In genomic region chr13:59391696-59392095, GRCh38 we compare ENCODE assay signal across 8 cellular contexts.
DNase-seq lines count a peak whose midpoint lies in the region; ATAC-seq and TF ChIP-seq lines count a peak whose summit lies in the region.

No MANE protein-coding gene starts in this region.

- H3K9me3 ChIP-seq in NT2/D1 (ENCODE audit: insufficient read depth, low read length) (no peaks in the 10 kb centered on the region), parathyroid adenoma (ENCODE audit: control insufficient read depth, low read length) (no peaks in the 10 kb centered on the region)

- H3K79me2 ChIP-seq in parathyroid adenoma = no peaks in the 10 kb centered on the region

- H3K4me1 ChIP-seq in NT2/D1 (ENCODE audit: insufficient read depth, insufficient read length) (no peaks in the 10 kb centered on the region), parathyroid adenoma (no peaks in the 10 kb centered on the region)

- H3K36me3 ChIP-seq in NT2/D1 (ENCODE audit: insufficient read depth, insufficient read length, low read length) = no peaks in the 10 kb centered on the region
- no peaks in the 10 kb centered on the region for H3K36me3 ChIP-seq in parathyroid adenoma (ENCODE audit: control insufficient read depth, insufficient read depth, low read length)

- DNase-seq in GDM1 (lab: John Stamatoyannopoulos, UW) = peak; percentile 77
- peak; percentile 84 for DNase-seq in HT-29 (ENCODE audit: low spot score)
- DNase-seq in NT2/D1 (ENCODE audit: low read depth, low spot score) = peak; percentile 40
- DNase-seq in activated T-helper 1 cell treated with anti-CD3 and anti-CD28 coated beads, Interleukin-12 subunit alpha, Interleukin-12 subunit beta, Interleukin-2, Interleukin-4 antibody, amounts not matched to agents 30 ng/mL and 10 ng/mL and 1 ng/mL, durations not matched to agents 14 hours and 24 hours and 36 hours (ENCODE audit: low spot score) = peak; percentile 49
- peak; percentile 29 to 72 for DNase-seq in foreskin fibroblast
- no peak for DNase-seq in GOT3 (lab: John Stamatoyannopoulos, UW)

- TF ChIP-seq CTCF in foreskin fibroblast (IDR thresholded peaks at IDR 0.05; ENCODE audit: low read depth, low read length) (peak; percentile 96), parathyroid adenoma (IDR thresholded peaks at IDR 0.05) (peak; percentile 76)

- H3K27ac ChIP-seq in parathyroid adenoma = peak overlapping the region; percentile 3

- H3K9me3 Mint-ChIP-seq in activated T-helper 1 cell treated with anti-CD3 and anti-CD28 coated beads, Interleukin-12 subunit alpha, Interleukin-12 subunit beta, Interleukin-2, Interleukin-4 antibody, amounts not matched to agents 30 ng/mL and 10 ng/mL and 1 ng/mL, durations not matched to agents 14 hours and 24 hours and 36 hours = no peaks in the 10 kb centered on the region

- peak overlapping the region; percentile 16 for H2AFZ ChIP-seq in parathyroid adenoma

- no peak overlapping the region for H3K4me3 Mint-ChIP-seq in activated T-helper 1 cell treated with anti-CD3 and anti-CD28 coated beads, Interleukin-12 subunit alpha, Interleukin-12 subunit beta, Interleukin-2, Interleukin-4 antibody, amounts not matched to agents 30 ng/mL and 10 ng/mL and 1 ng/mL, durations not matched to agents 14 hours and 24 hours and 36 hours

- no peak overlapping the region for H3K4me3 ChIP-seq in NT2/D1 (ENCODE audit: insufficient read length, low read depth)
- H3K4me3 ChIP-seq in foreskin fibroblast (ENCODE audit: low read depth in 1 of 2, low read length in 2 of 2) = no peak overlapping the region
- no peak overlapping the region for H3K4me3 ChIP-seq in parathyroid adenoma (ENCODE audit: low read depth, low read length)

- peaks cover 6% of the 10 kb centered on the region for H3K27me3 Mint-ChIP-seq in activated T-helper 1 cell treated with anti-CD3 and anti-CD28 coated beads, Interleukin-12 subunit alpha, Interleukin-12 subunit beta, Interleukin-2, Interleukin-4 antibody, amounts not matched to agents 30 ng/mL and 10 ng/mL and 1 ng/mL, durations not matched to agents 14 hours and 24 hours and 36 hours (ENCODE audit: insufficient read depth)

- H3K9ac ChIP-seq in NT2/D1 (ENCODE audit: insufficient read length, low read depth) (no peak overlapping the region), parathyroid adenoma (no peak overlapping the region)

- H3K4me2 ChIP-seq in parathyroid adenoma (ENCODE audit: low read length) = no peak overlapping the region

- no peaks in the 10 kb centered on the region for H3K4me1 Mint-ChIP-seq in activated T-helper 1 cell treated with anti-CD3 and anti-CD28 coated beads, Interleukin-12 subunit alpha, Interleukin-12 subunit beta, Interleukin-2, Interleukin-4 antibody, amounts not matched to agents 30 ng/mL and 10 ng/mL and 1 ng/mL, durations not matched to agents 14 hours and 24 hours and 36 hours (ENCODE audit: low read depth)

- no peak overlapping the region for H3K27ac Mint-ChIP-seq in activated T-helper 1 cell treated with anti-CD3 and anti-CD28 coated beads, Interleukin-12 subunit alpha, Interleukin-12 subunit beta, Interleukin-2, Interleukin-4 antibody, amounts not matched to agents 30 ng/mL and 10 ng/mL and 1 ng/mL, durations not matched to agents 14 hours and 24 hours and 36 hours

- ATAC-seq in GM21529 (IDR thresholded peaks at IDR 0.05; ENCODE audit: unreplicated experiment) = peak; percentile 100

- intact Hi-C loops in activated T-helper 1 cell treated with anti-CD3 and anti-CD28 coated beads, Interleukin-12 subunit alpha, Interleukin-12 subunit beta, Interleukin-2, Interleukin-4 antibody, amounts not matched to agents 30 ng/mL and 10 ng/mL and 1 ng/mL, durations not matched to agents 14 hours and 24 hours and 36 hours (cut with micrococcal nuclease) = loop anchor here (1.0 to 5.0 kb wide), 5 partner anchors 287 to 1040 kb away; partner anchors contain the start of gene DIAPH3

- H3K36me3 Mint-ChIP-seq in activated T-helper 1 cell treated with anti-CD3 and anti-CD28 coated beads, Interleukin-12 subunit alpha, Interleukin-12 subunit beta, Interleukin-2, Interleukin-4 antibody, amounts not matched to agents 30 ng/mL and 10 ng/mL and 1 ng/mL, durations not matched to agents 14 hours and 24 hours and 36 hours (ENCODE audit: low read depth) = no peaks in the 10 kb centered on the region

- H3K27me3 ChIP-seq in NT2/D1 (ENCODE audit: insufficient read depth, insufficient read length) = no peaks in the 10 kb centered on the region
- H3K27me3 ChIP-seq in parathyroid adenoma (ENCODE audit: control insufficient read depth, insufficient read depth, low read length) = no peaks in the 10 kb centered on the region
